Comparison of ENCODE assay signal across 10 cellular contexts in the genomic region with DNA sequence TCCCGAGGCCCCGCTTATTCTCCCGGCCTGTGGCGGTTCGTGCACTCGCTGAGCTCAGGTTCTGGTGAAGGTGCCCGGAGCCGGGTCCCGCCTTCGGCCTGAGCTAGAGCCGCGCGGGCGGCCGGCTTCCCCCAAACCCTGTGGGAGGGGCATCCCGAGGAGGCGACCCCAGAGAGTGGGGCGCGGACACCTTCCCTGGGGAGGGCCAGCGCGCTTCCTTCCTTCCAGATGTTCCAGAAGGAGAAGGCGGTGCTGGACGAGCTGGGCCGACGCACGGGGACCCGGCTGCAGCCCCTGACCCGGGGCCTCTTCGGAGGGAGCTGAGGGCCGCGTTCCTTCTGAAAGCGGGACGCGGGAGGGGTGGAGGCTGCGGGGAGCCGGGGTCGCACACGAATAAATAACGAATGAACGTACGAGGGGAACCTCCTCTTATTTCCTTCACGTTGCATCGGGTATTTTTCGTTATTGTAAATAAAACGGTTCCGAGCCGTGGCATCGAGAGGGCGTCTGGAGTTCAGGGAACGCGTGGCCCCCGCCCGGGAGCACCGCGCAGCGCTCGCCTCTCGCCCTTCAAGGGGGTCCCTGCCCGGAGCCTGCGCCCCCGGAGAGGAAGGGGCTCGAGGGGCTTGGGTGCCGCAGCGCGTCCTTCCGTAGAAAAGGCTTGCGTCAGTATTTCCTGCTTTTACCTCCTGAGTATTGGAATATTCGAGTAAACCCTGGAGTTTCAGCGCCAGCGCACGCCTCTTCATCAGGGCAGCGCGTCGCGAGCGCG. TPM values are rescaled to one million over a fixed set of nuclear protein-coding genes. Genes with fewer than 3 reads are reported as not detected.
DNase-seq lines count a peak whose midpoint lies in the region; ATAC-seq and TF ChIP-seq lines count a peak whose summit lies in the region.
"Had no signal": no experiment of that assay in that cellular context is flagged by ENCODE, and none has a peak within 500 bp of the region (broad histone marks: within the 10 kb centered on the region; RNA-seq: fewer than 3 reads in every experiment).

No MANE protein-coding gene starts in this region.

- H3K27me3 ChIP-seq in lung (ENCODE audit: control insufficient read depth, insufficient read depth) (no peaks in the 10 kb centered on the region), transverse colon (peaks cover 21% of the 10 kb centered on the region)

- peak; percentile 70 for DNase-seq in activated CD8-positive, alpha-beta memory T cell treated with anti-CD3 and anti-CD28 coated beads for 24 hours
- DNase-seq in activated CD8-positive, alpha-beta memory T cell treated with anti-CD3 and anti-CD28 coated beads, Interleukin-2, amount 50 U/mL, for 48 hours: no peak
- no peak for DNase-seq in lung (ENCODE audit: low spot score)
- no peak for DNase-seq in transverse colon
- no peak for DNase-seq in HK-2 (ENCODE audit: unreplicated experiment)
- DNase-seq: DMS153 had no signal

- TF ChIP-seq POLR2A in transverse colon (IDR thresholded peaks at IDR 0.05): no peak

- ATAC-seq in lung (ENCODE audit: insufficient read depth, low FRiP score): peak; percentile 21
- ATAC-seq in GM21390 (IDR thresholded peaks at IDR 0.05; ENCODE audit: unreplicated experiment): no peak
- ATAC-seq in HG03045 (IDR thresholded peaks at IDR 0.05; ENCODE audit: unreplicated experiment): no peak

- H3K9me3 Mint-ChIP-seq in dendritic cell treated with granulocyte-macrophage colony-stimulating factor and Interleukin-4, amounts not matched to agents 40 ng/mL and 50 ng/mL, for 4 days: no peaks in the 10 kb centered on the region

- peak overlapping the region; percentile 73 for H3K4me3 Mint-ChIP-seq in dendritic cell treated with granulocyte-macrophage colony-stimulating factor and Interleukin-4, amounts not matched to agents 40 ng/mL and 50 ng/mL, for 4 days

- WGBS in lung, 2 donors: 1 to 3% methylated on average over 65 to 77 of the region's 77 CpGs
- 9% methylated on average over 59 of the region's 77 CpGs; no CpG with 5 or more reads in 1 of the 2 donors for WGBS in transverse colon (ENCODE audit: low coverage in 1 of 2), 2 donors

- H3K27ac Mint-ChIP-seq in dendritic cell treated with granulocyte-macrophage colony-stimulating factor and Interleukin-4, amounts not matched to agents 40 ng/mL and 50 ng/mL, for 4 days: peak overlapping the region; percentile 50

- H3K4me3 ChIP-seq in lung (peak overlapping the region; percentile 11), transverse colon (peak overlapping the region; percentile 21 to 49 (median 36))

- peaks cover 4% of the 10 kb centered on the region for H3K36me3 Mint-ChIP-seq in dendritic cell treated with granulocyte-macrophage colony-stimulating factor and Interleukin-4, amounts not matched to agents 40 ng/mL and 50 ng/mL, for 4 days (ENCODE audit: low read depth)

- peaks cover 35% of the 10 kb centered on the region for H3K27me3 Mint-ChIP-seq in dendritic cell treated with granulocyte-macrophage colony-stimulating factor and Interleukin-4, amounts not matched to agents 40 ng/mL and 50 ng/mL, for 4 days

- H3K9me3 ChIP-seq in lung (ENCODE audit: control insufficient read depth in 2 of 2, insufficient read depth in 1 of 2, low read length in 1 of 2) (no peaks in the 10 kb centered on the region), transverse colon (no peaks in the 10 kb centered on the region)
- H3K9me3 ChIP-seq: neutrophil had no signal

- H3K27ac ChIP-seq in lung (ENCODE audit: low read depth in 1 of 2, low read length in 1 of 2) (peak overlapping the region; percentile 14 to 37), transverse colon (peak overlapping the region; percentile 52 to 72 (median 60))
- H3K27ac ChIP-seq: neutrophil had no signal

- TF ChIP-seq CTCF in lung (IDR thresholded peaks at IDR 0.05; ENCODE audit: control extremely low read depth, extremely low read depth): no peak
- no peak for TF ChIP-seq CTCF in transverse colon (IDR thresholded peaks at IDR 0.05)

- H3K4me1 Mint-ChIP-seq in dendritic cell treated with granulocyte-macrophage colony-stimulating factor and Interleukin-4, amounts not matched to agents 40 ng/mL and 50 ng/mL, for 4 days (ENCODE audit: low read depth): peaks cover 26% of the 10 kb centered on the region

- intact Hi-C loops in dendritic cell treated with granulocyte-macrophage colony-stimulating factor and Interleukin-4, amounts not matched to agents 40 ng/mL and 50 ng/mL, for 4 days (cut with micrococcal nuclease): no loop called here
- intact Hi-C loops in transverse colon (cut with DNase I; ENCODE audit: low total_unique reads): no loop called here

- TF ChIP-seq EP300 in transverse colon (IDR thresholded peaks at IDR 0.05; ENCODE audit: low read depth): no peak

- peaks cover 0 to 5% of the 10 kb centered on the region in 2 donors for H3K36me3 ChIP-seq in lung (ENCODE audit: control insufficient read depth in 2 of 2, insufficient read depth in 2 of 2, low read length in 2 of 2)
- no peaks in the 10 kb centered on the region for H3K36me3 ChIP-seq in transverse colon

- in situ Hi-C loops in transverse colon (cut with MboI; ENCODE audit: low pct_ligation_motif_present in 1 of 4, low pct_unique_long_range_greater_than_20kb in 1 of 4, low sequenced_read_pairs in 3 of 4): no loop called here

- H3K4me1 ChIP-seq in lung (ENCODE audit: control insufficient read depth in 2 of 2, insufficient read depth in 2 of 2, low read length in 2 of 2): peaks cover 0 to 2% of the 10 kb centered on the region in 2 donors
- H3K4me1 ChIP-seq in transverse colon: peaks cover 6 to 27% (median 11%) of the 10 kb centered on the region in 4 donors

RNA-seq across cellular contexts. Expression of a gene that starts 11.4 kb away (rescaled TPM):
- total RNA-seq in lung (10 to 100 TPM; 12.7 to 17.4 TPM), transverse colon (10 to 100 TPM in 1 of 4 donors, 1 to 10 TPM in 2, not detected in 1; 4.8 to 33.5 (median 9.1) TPM)
- 10 to 100 TPM in 1 of 2 donors, 1 to 10 TPM in 1; 7.6 to 32.1 TPM for polyA plus RNA-seq in lung

RNA-seq across cellular contexts. Expression of a gene that starts 12.1 kb away (rescaled TPM):
- total RNA-seq in lung: 100 to 1,000 TPM; 114 TPM
- 10 to 100 TPM; 40.7 to 43.8 TPM for polyA plus RNA-seq in lung
- total RNA-seq in transverse colon: 100 to 1,000 TPM in 3 of 4 donors, 10 to 100 TPM in 1; 87.4 to 348 (median 108) TPM

RNA-seq across cellular contexts. Expression of a gene that starts 26.2 kb away (rescaled TPM):
- total RNA-seq in lung (10 to 100 TPM; 12.4 to 20.8 TPM), transverse colon (10 to 100 TPM in 2 of 4 donors, 1 to 10 TPM in 2; 2.5 to 79.8 (median 7.6) TPM)
- polyA plus RNA-seq in lung: 1 to 10 TPM; 4.8 to 5.4 TPM

RNA-seq across cellular contexts. Expression of a gene that starts 26.5 kb away (rescaled TPM):
- total RNA-seq in lung (10 to 100 TPM; 26.8 to 37.2 TPM), transverse colon (100 to 1,000 TPM in 1 of 4 donors, 10 to 100 TPM in 3; 27.6 to 171 (median 63.4) TPM)
- 10 to 100 TPM in 1 of 2 donors, 1 to 10 TPM in 1; 9.8 to 10.3 TPM for polyA plus RNA-seq in lung
